21 cellular contexts compared by ENCODE assay signal in the genomic region with DNA sequence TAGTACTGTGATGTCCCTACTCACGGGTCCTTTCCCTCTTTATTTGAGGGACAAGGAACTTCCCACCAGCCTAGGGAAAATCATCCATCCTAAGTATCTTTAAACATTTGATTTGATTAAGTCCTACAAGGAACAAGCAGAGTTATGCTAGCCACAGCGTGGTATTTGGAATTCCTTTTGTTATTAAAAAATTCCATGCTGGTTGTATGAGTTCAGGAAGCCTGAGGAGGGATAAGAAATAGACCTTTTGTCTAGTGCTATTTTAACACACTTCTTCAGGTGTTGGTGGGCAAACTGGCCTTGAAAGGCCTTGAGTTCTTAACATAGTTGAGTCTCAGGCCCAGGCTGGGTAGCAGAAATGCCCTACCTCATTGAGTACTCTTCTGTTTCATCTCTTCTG.
"Had no signal": no experiment of that assay in that cellular context is flagged by ENCODE, and none has a peak within 500 bp of the region (broad histone marks: within the 10 kb centered on the region; RNA-seq: fewer than 3 reads in every experiment).

No MANE protein-coding gene starts in this region.

- DNase-seq: activated CD4-positive, alpha-beta memory T cell treated with anti-CD3 and anti-CD28 coated beads for 36 hours; activated CD4-positive, alpha-beta T cell treated with anti-CD3 and anti-CD28 coated beads for 36 hours; activated effector memory CD4-positive, alpha-beta T cell treated with Interleukin-2 at 50 U/mL for 16 hours; activated naive CD4-positive, alpha-beta T cell treated with anti-CD3 and anti-CD28 coated beads, Interleukin-2, amount 50 U/mL, for 16 hours; activated T-cell treated with anti-CD3 and anti-CD28 coated beads, Interleukin-2, amount 50 U/mL, for 4 hours; central memory CD4-positive, alpha-beta T cell; heart left ventricle; left colon; naive B cell; small intestine; stimulated activated CD4-positive, alpha-beta T cell treated with anti-CD3 and anti-CD28 coated beads, Interleukin-4, amount 100 ng/mL, for 4 hours; stimulated activated CD8-positive, alpha-beta memory T cell treated with anti-CD3 and anti-CD28 coated beads, Interleukin-4, amount 100 ng/mL, for 48 hours; stimulated activated naive CD4-positive, alpha-beta T cell treated with Interleukin-2 at 50 U/mL for 16 hours; substantia nigra; upper lobe of left lung; WERI-Rb-1 had no signal

- ATAC-seq: activated CD4-positive, alpha-beta T cell treated with anti-CD3 and anti-CD28 coated beads for 36 hours; activated CD8-positive, alpha-beta memory T cell treated with anti-CD3 and anti-CD28 coated beads, Interleukin-2, amount 10 ng/mL, durations not matched to agents 7 days and 5 days; activated T-cell treated with anti-CD3 and anti-CD28 coated beads, Interleukin-2, amount 50 U/mL, for 4 hours; left colon had no signal

- H3K27ac Mint-ChIP-seq: activated CD4-positive, alpha-beta memory T cell treated with anti-CD3 and anti-CD28 coated beads for 36 hours; activated CD4-positive, alpha-beta T cell treated with anti-CD3 and anti-CD28 coated beads for 36 hours; activated CD8-positive, alpha-beta memory T cell treated with anti-CD3 and anti-CD28 coated beads, Interleukin-2, amount 10 ng/mL, durations not matched to agents 7 days and 5 days; naive B cell had no signal

- H3K27ac ChIP-seq: coronary artery, right atrium auricular region, WERI-Rb-1 had no signal

- H3K27me3 ChIP-seq: heart left ventricle, right atrium auricular region, upper lobe of left lung had no signal

- H3K9me3 Mint-ChIP-seq: activated CD4-positive, alpha-beta memory T cell treated with anti-CD3 and anti-CD28 coated beads for 36 hours; activated T-cell treated with anti-CD3 and anti-CD28 coated beads, Interleukin-2, amount 50 U/mL, for 4 hours; naive B cell had no signal

- H3K4me3 Mint-ChIP-seq: activated CD4-positive, alpha-beta memory T cell treated with anti-CD3 and anti-CD28 coated beads for 36 hours; activated CD4-positive, alpha-beta T cell treated with anti-CD3 and anti-CD28 coated beads for 36 hours; activated CD8-positive, alpha-beta memory T cell treated with anti-CD3 and anti-CD28 coated beads, Interleukin-2, amount 10 ng/mL, durations not matched to agents 7 days and 5 days; activated T-cell treated with anti-CD3 and anti-CD28 coated beads, Interleukin-2, amount 50 U/mL, for 4 hours; naive B cell had no signal

- H3K36me3 Mint-ChIP-seq: activated CD4-positive, alpha-beta memory T cell treated with anti-CD3 and anti-CD28 coated beads for 36 hours; activated CD8-positive, alpha-beta memory T cell treated with anti-CD3 and anti-CD28 coated beads, Interleukin-2, amount 10 ng/mL, durations not matched to agents 7 days and 5 days; naive B cell had no signal

- FAIRE-seq: frontal cortex, small intestine had no signal

- H3K36me3 ChIP-seq: heart left ventricle, right atrium auricular region, upper lobe of left lung, WERI-Rb-1 had no signal

- H3K9me3 ChIP-seq: heart left ventricle, right atrium auricular region, upper lobe of left lung had no signal

- H3K4me1 Mint-ChIP-seq: activated CD4-positive, alpha-beta T cell treated with anti-CD3 and anti-CD28 coated beads for 36 hours; naive B cell had no signal

- H3K27me3 Mint-ChIP-seq: activated CD4-positive, alpha-beta memory T cell treated with anti-CD3 and anti-CD28 coated beads for 36 hours; activated CD4-positive, alpha-beta T cell treated with anti-CD3 and anti-CD28 coated beads for 36 hours; activated CD8-positive, alpha-beta memory T cell treated with anti-CD3 and anti-CD28 coated beads, Interleukin-2, amount 10 ng/mL, durations not matched to agents 7 days and 5 days; naive B cell had no signal

- H3K4me3 ChIP-seq: coronary artery, heart left ventricle, lung, right atrium auricular region, upper lobe of left lung had no signal
